In the genomic region with DNA sequence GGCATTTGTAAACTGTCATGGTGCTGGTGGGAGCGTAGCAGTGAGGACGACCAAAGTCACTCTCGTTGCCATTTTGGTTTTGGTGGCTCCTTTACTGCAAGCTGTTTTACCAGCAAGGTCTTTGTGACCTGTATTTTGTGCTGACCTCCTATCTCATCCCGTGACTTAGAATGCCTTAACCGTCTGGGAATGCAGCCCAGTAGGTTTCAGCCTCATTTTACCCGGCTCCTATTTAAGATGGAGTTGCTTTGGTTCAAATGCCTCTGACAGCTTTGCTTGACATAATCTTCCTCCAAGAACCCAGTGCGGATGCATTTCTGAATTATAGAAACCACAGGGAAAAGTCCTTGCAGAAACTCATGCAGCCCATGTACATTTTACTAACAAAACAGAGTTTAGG, we compare ENCODE assay signal across 18 cellular contexts. TPM values are rescaled to one million over a fixed set of nuclear protein-coding genes. Genes with fewer than 3 reads are reported as not detected.
DNase-seq lines count a peak whose midpoint lies in the region; ATAC-seq, FAIRE-seq and TF ChIP-seq lines count a peak whose summit lies in the region.
"Had no signal": no experiment of that assay in that cellular context is flagged by ENCODE, and none has a peak within 500 bp of the region (broad histone marks: within the 10 kb centered on the region; RNA-seq: fewer than 3 reads in every experiment).

No MANE protein-coding gene starts in this region.

- peak overlapping the region; percentile 64; the same call in 1 of the 2 replicates for H3K9ac ChIP-seq in HUES64 (ENCODE audit: low read depth, low read length)
- no peak overlapping the region for H3K9ac ChIP-seq in astrocyte (ENCODE audit: low read length)
- peak overlapping the region; percentile 39; the same call in 1 of the 2 replicates for H3K9ac ChIP-seq in iPS-20b (ENCODE audit: low read depth, low read length)

- H3K4me3 Mint-ChIP-seq in astrocyte (ENCODE audit: unreplicated experiment) = no peak overlapping the region

- peak overlapping the region; percentile 24 for H3K4me2 ChIP-seq in astrocyte (ENCODE audit: low read length)

- no peak for ATAC-seq in HG02610 (IDR thresholded peaks at IDR 0.05; ENCODE audit: unreplicated experiment)
- ATAC-seq: K562 had no signal

- H3K27me3 Mint-ChIP-seq in astrocyte (ENCODE audit: low read depth, unreplicated experiment) = peaks cover 10% of the 10 kb centered on the region

- CTCF ChIA-PET in RWPE1 (lab: Yijun Ruan, JAX) = interaction anchor here (0.6 to 0.7 kb wide), 2 partner anchors 17 to 499 kb away, joined by 4 to 5 read pairs; no protein-coding TSS in a partner anchor

- peaks cover 7% of the 10 kb centered on the region for H3K4me1 Mint-ChIP-seq in astrocyte (ENCODE audit: low read depth, unreplicated experiment)

- WGBS in HUES64 = 65% methylated on average over 7 of the region's 7 CpGs

- POLR2A ChIA-PET in RWPE1 (lab: Yijun Ruan, JAX; ENCODE audit: low non-redundant PET) = no interaction called here

- H4K20me1 ChIP-seq in astrocyte (ENCODE audit: insufficient read depth, low read length) = no peaks in the 10 kb centered on the region

- H3K9me3 ChIP-seq in HUES64 (ENCODE audit: insufficient read depth, low read depth, low read length) (no peaks in the 10 kb centered on the region), astrocyte (ENCODE audit: insufficient read depth, low read depth, low read length) (no peaks in the 10 kb centered on the region), iPS-20b (ENCODE audit: insufficient read depth, low read depth, low read length) (no peaks in the 10 kb centered on the region)

- no peak overlapping the region for H3K27ac Mint-ChIP-seq in astrocyte (ENCODE audit: unreplicated experiment)

- FAIRE-seq in astrocyte (lab: Jason Lieb, UNC) = no peak
- FAIRE-seq: GM12892, K562 had no signal

- H3K79me2 ChIP-seq in ACC112 (ENCODE audit: control insufficient read depth, insufficient read depth, low read length, unreplicated experiment) (no peaks in the 10 kb centered on the region), astrocyte (ENCODE audit: insufficient read depth, low read length) (no peaks in the 10 kb centered on the region)

- H3K27me3 ChIP-seq in ACC112 (ENCODE audit: insufficient read depth, low read length) (peaks cover 43% of the 10 kb centered on the region), HUES64 (ENCODE audit: insufficient read depth, low read length) (peaks cover 28% of the 10 kb centered on the region), astrocyte (ENCODE audit: insufficient read depth, low read length) (peaks cover 9% of the 10 kb centered on the region), iPS-20b (ENCODE audit: insufficient read depth, low read length) (peaks cover 33% of the 10 kb centered on the region)

- no peaks in the 10 kb centered on the region for H3K36me3 Mint-ChIP-seq in astrocyte (ENCODE audit: low read depth, unreplicated experiment)

- H2AFZ ChIP-seq in ACC112 (ENCODE audit: low read length, unreplicated experiment) (peak overlapping the region; percentile 88), astrocyte (ENCODE audit: low read depth, low read length) (no peak overlapping the region)

- H3K27ac ChIP-seq in ACC112 (ENCODE audit: low read depth, low read length) = no peak overlapping the region
- peak overlapping the region; percentile 74 for H3K27ac ChIP-seq in HUES64 (ENCODE audit: low read depth, low read length)
- no peak overlapping the region for H3K27ac ChIP-seq in astrocyte (ENCODE audit: low read depth, low read length)
- H3K27ac ChIP-seq in iPS-20b (ENCODE audit: low read length) = no peak overlapping the region
- no peak overlapping the region for H3K27ac ChIP-seq in RWPE1

- DNase-seq in astrocyte (ENCODE audit: low read depth) = no peak
- DNase-seq in RWPE1 (ENCODE audit: low spot score) = no peak
- DNase-seq in islet precursor cell = no peak
- no peak for DNase-seq in kidney glomerular epithelial cell (lab: John Stamatoyannopoulos, UW)
- DNase-seq: C1 segment of cervical spinal cord, DND-41, GOT3, NCI-H1417 treated with DMSO at 0.1 percent for 48 hours, NCI-H2171 treated with DMSO at 0.1 percent for 48 hours, NCI-H446 treated with DMSO at 0.1 percent for 48 hours had no signal

- H3K9me3 Mint-ChIP-seq in astrocyte (ENCODE audit: unreplicated experiment) = peaks cover 4% of the 10 kb centered on the region

- TF ChIP-seq CTCF in astrocyte (IDR thresholded peaks at IDR 0.05; ENCODE audit: insufficient read depth, low read depth, low read length) (no peak), RWPE1 (conservative IDR thresholded peaks at IDR 0.05; ENCODE audit: low read depth) (no peak)

- H3K4me3 ChIP-seq in ACC112 (ENCODE audit: low read depth, low read length) (peak overlapping the region; percentile 72), HUES64 (ENCODE audit: low read length) (peak overlapping the region; percentile 21; the same call in 1 of the 2 replicates), astrocyte (ENCODE audit: insufficient read depth, low read depth, low read length) (no peak overlapping the region), iPS-20b (ENCODE audit: low read length) (no peak overlapping the region)
- H3K4me3 ChIP-seq: K562 had no signal

- no peaks in the 10 kb centered on the region for H3K36me3 ChIP-seq in ACC112 (ENCODE audit: insufficient read depth, low read length)
- H3K36me3 ChIP-seq in HUES64 (ENCODE audit: insufficient read depth, low read length) = no peaks in the 10 kb centered on the region
- H3K36me3 ChIP-seq in astrocyte (ENCODE audit: insufficient read depth, low read length) = no peaks in the 10 kb centered on the region
- H3K36me3 ChIP-seq in iPS-20b (ENCODE audit: insufficient read depth, low read depth, low read length) = no peaks in the 10 kb centered on the region

- peaks cover 8% of the 10 kb centered on the region for H3K4me1 ChIP-seq in ACC112 (ENCODE audit: control insufficient read depth, insufficient read depth, low read length, unreplicated experiment)
- peaks cover 47% of the 10 kb centered on the region for H3K4me1 ChIP-seq in HUES64 (ENCODE audit: insufficient read depth, low read length)
- peaks cover 7% of the 10 kb centered on the region for H3K4me1 ChIP-seq in astrocyte (ENCODE audit: insufficient read depth, low read length)
- peaks cover 36% of the 10 kb centered on the region for H3K4me1 ChIP-seq in iPS-20b (ENCODE audit: insufficient read depth, low read length)

RNA-seq across cellular contexts. Expression of a gene that starts 3.9 kb away (rescaled TPM):
- 3.5 TPM for polyA plus RNA-seq in HUES64 (2013, experiment 1 of 2)
- polyA plus RNA-seq in HUES64 (2013, experiment 2 of 2) = 2.5 TPM
- 8.0 and 8.5 TPM in 2 replicates for total RNA-seq in astrocyte
- total RNA-seq: A172, SK-MEL-5 had no signal

Comparison
In these comparisons a context has a peak if more than half of its experiments do, and no peak if none do; other contexts are left out.
1. H3K4me3 ChIP-seq: peak in ACC112 (single experiment) and HUES64 (single experiment); none in astrocyte (single experiment) and iPS-20b (single experiment).